Comparison of ENCODE assay signal across 32 cellular contexts in genomic region chr14:100754020-100754419, GRCh38. TPM values are rescaled to one million over a fixed set of nuclear protein-coding genes. Genes with fewer than 3 reads are reported as not detected.
"Had no signal": no experiment of that assay in that cellular context is flagged by ENCODE, and none has a peak within 500 bp of the region (broad histone marks: within the 10 kb centered on the region; RNA-seq: fewer than 3 reads in every experiment).

No MANE protein-coding gene starts in this region.

- H3K9me3 ChIP-seq: esophagus muscularis mucosa, gastroesophageal sphincter, heart right ventricle, lower lobe of right lung, mucosa of descending colon, suprapubic skin, thyroid gland had no signal

- H3K4me3 ChIP-seq: dorsolateral prefrontal cortex, esophagus muscularis mucosa, gastroesophageal sphincter, heart right ventricle, lower lobe of right lung, mucosa of descending colon, smooth muscle cell, suprapubic skin, thyroid gland had no signal

- H3K27ac Mint-ChIP-seq: memory B cell; mesothelial cell of epicardium; naive B cell; natural killer cell treated with Interleukin-12 subunit alpha and Interleukin-12 subunit beta and Interleukin-15 and Interleukin-18, amount 100 ng/mL, for 72 hours; stimulated activated naive CD8-positive, alpha-beta T cell treated with anti-CD3 and anti-CD28 coated beads, Interleukin-15, amount 100 ng/mL, for 72 hours had no signal

- H3K9me3 Mint-ChIP-seq: natural killer cell treated with Interleukin-12 subunit alpha and Interleukin-12 subunit beta and Interleukin-15 and Interleukin-18, amount 100 ng/mL, for 72 hours; neural crest cell; stimulated activated naive CD8-positive, alpha-beta T cell treated with anti-CD3 and anti-CD28 coated beads, Interleukin-15, amount 100 ng/mL, for 72 hours had no signal

- H3K4me3 Mint-ChIP-seq: memory B cell; mesothelial cell of epicardium; naive B cell; natural killer cell treated with Interleukin-12 subunit alpha and Interleukin-12 subunit beta and Interleukin-15 and Interleukin-18, amount 100 ng/mL, for 72 hours; neural crest cell; stimulated activated naive CD8-positive, alpha-beta T cell treated with anti-CD3 and anti-CD28 coated beads, Interleukin-15, amount 100 ng/mL, for 72 hours had no signal

- H3K27ac ChIP-seq: dorsolateral prefrontal cortex, esophagus muscularis mucosa, foreskin keratinocyte, gastroesophageal sphincter, heart right ventricle, lower lobe of right lung, suprapubic skin, thyroid gland had no signal

- H3K36me3 Mint-ChIP-seq: memory B cell; mesothelial cell of epicardium; naive B cell; natural killer cell treated with Interleukin-12 subunit alpha and Interleukin-12 subunit beta and Interleukin-15 and Interleukin-18, amount 100 ng/mL, for 72 hours had no signal

- DNase-seq: central memory CD4-positive, alpha-beta T cell; effector CD8-positive, alpha-beta T cell; foreskin keratinocyte; glutamatergic neuron; heart right ventricle; hippocampal formation; left ventricle myocardium superior; lower lobe of right lung; mucosa of descending colon; naive B cell; stimulated activated CD4-positive, alpha-beta T cell treated with anti-CD3 and anti-CD28 coated beads, Interleukin-12 subunit alpha, Interleukin-12 subunit beta, amount 100 ng/mL, for 4 hours; stimulated activated CD4-positive, alpha-beta T cell treated with anti-CD3 and anti-CD28 coated beads, Interleukin-1b, Interleukin-23, amount 100 ng/mL, for 48 hours; stimulated activated CD4-positive, alpha-beta T cell treated with anti-CD3 and anti-CD28 coated beads, Interleukin-4, amount 100 ng/mL, for 1 hour; stimulated activated CD8-positive, alpha-beta memory T cell treated with anti-CD3 and anti-CD28 coated beads, Interleukin-4, amount 100 ng/mL, for 48 hours; stimulated activated naive CD4-positive, alpha-beta T cell; stimulated activated naive CD8-positive, alpha-beta T cell treated with anti-CD3 and anti-CD28 coated beads, Interleukin-15, amount 100 ng/mL, for 72 hours; thyroid gland; trophoblast cell had no signal

- H3K36me3 ChIP-seq: esophagus muscularis mucosa, gastroesophageal sphincter, heart right ventricle, lower lobe of right lung, suprapubic skin, thyroid gland had no signal

- ATAC-seq: foreskin keratinocyte; gastroesophageal sphincter; heart right ventricle; left ventricle myocardium superior; lower lobe of right lung; mucosa of descending colon; natural killer cell treated with Interleukin-12 subunit alpha and Interleukin-12 subunit beta and Interleukin-15 and Interleukin-18, amount 100 ng/mL, for 72 hours; sciatic nerve; stimulated activated naive CD8-positive, alpha-beta T cell treated with anti-CD3 and anti-CD28 coated beads, Interleukin-15, amount 100 ng/mL, for 72 hours had no signal

- H3K4me1 Mint-ChIP-seq: memory B cell; mesothelial cell of epicardium; naive B cell; stimulated activated naive CD8-positive, alpha-beta T cell treated with anti-CD3 and anti-CD28 coated beads, Interleukin-15, amount 100 ng/mL, for 72 hours had no signal

- H3K4me1 ChIP-seq: esophagus muscularis mucosa, gastroesophageal sphincter, heart right ventricle, lower lobe of right lung, suprapubic skin, thyroid gland had no signal

- H3K27me3 ChIP-seq: thyroid gland had no signal

RNA-seq across cellular contexts. Expression of gene DLK1, which starts 27.3 kb away (rescaled TPM):
- total RNA-seq: endothelial cell of umbilical vein; epithelial cell of proximal tubule; fibroblast of lung; foreskin keratinocyte; gastroesophageal sphincter; lower lobe of right lung; natural killer cell treated with Interleukin-12 subunit alpha and Interleukin-12 subunit beta and Interleukin-15 and Interleukin-18, amount 100 ng/mL, for 72 hours; pulmonary artery endothelial cell; suprapubic skin had no signal
